ENCODE assay signal across 23 cellular contexts in genomic region chr19:57374179-57374578, GRCh38. TPM values are rescaled to one million over a fixed set of nuclear protein-coding genes. Genes with fewer than 3 reads are reported as not detected.
DNase-seq lines count a peak whose midpoint lies in the region; ATAC-seq, FAIRE-seq and TF ChIP-seq lines count a peak whose summit lies in the region.
"Had no signal": no experiment of that assay in that cellular context is flagged by ENCODE, and none has a peak within 500 bp of the region (broad histone marks: within the 10 kb centered on the region; RNA-seq: fewer than 3 reads in every experiment).

No MANE protein-coding gene starts in this region.

- ATAC-seq in A549 (no peak), HG02981 (IDR thresholded peaks at IDR 0.05; ENCODE audit: unreplicated experiment) (no peak)
- ATAC-seq: CD8-positive, alpha-beta T cell had no signal

- no peak overlapping the region for H3K27ac Mint-ChIP-seq in endodermal cell
- H3K27ac Mint-ChIP-seq: B cell; CD4-positive, alpha-beta T cell; CD8-positive, alpha-beta T cell had no signal

- no peak for FAIRE-seq in A549 (lab: Jason Lieb, UNC)
- FAIRE-seq: A204.1, D721Med, G401.6, GM12891, GM19239 had no signal

- 50% methylated on average over 6 of the region's 6 CpGs for WGBS in A549 (ENCODE audit: missing lambda C conversion rate)
- WGBS in endodermal cell (ENCODE audit: insufficient coverage in 1 of 2, insufficient read length in 1 of 2), 2 experiments = 91 to 93% methylated on average over 4 to 6 of the region's 6 CpGs

- no peak for TF ChIP-seq POLR2A in A549 (IDR thresholded peaks at IDR 0.05; ENCODE audit: low read length)

- H3K9me3 ChIP-seq in A549 (peaks cover 77% of the 10 kb centered on the region), HEK293 (ENCODE audit: control insufficient read depth, insufficient read depth, low read depth, low read length) (peaks cover 6% of the 10 kb centered on the region; the same call in 1 of the 2 replicates), endodermal cell (ENCODE audit: control insufficient read depth, low read length) (peaks cover 54% of the 10 kb centered on the region)

- CTCF ChIA-PET in A549 (lab: Yijun Ruan, JAX) (no interaction called here), HEK293 (lab: Yijun Ruan, JAX) (no interaction called here)

- H3K4me3 ChIP-seq in A549 (no peak overlapping the region), HEK293 (ENCODE audit: low read depth, low read length) (no peak overlapping the region), endodermal cell (ENCODE audit: low read length) (peak overlapping the region; percentile 23)

- POLR2A ChIA-PET in A549 (lab: Yijun Ruan, JAX) = no interaction called here
- POLR2A ChIA-PET in HEK293 (lab: Yijun Ruan, JAX) = no interaction called here

- H3K36me3 ChIP-seq in HEK293 (ENCODE audit: control insufficient read depth in 2 of 2, insufficient read depth in 1 of 2, low read length in 2 of 2) = peaks cover 14 to 68% of the 10 kb centered on the region in 2 experiments
- H3K36me3 ChIP-seq in endodermal cell (ENCODE audit: control insufficient read depth, insufficient read depth, low read length) = peaks cover 51% of the 10 kb centered on the region

- no peak overlapping the region for H3K9ac ChIP-seq in endodermal cell (ENCODE audit: extremely low read depth, low read length, poor library complexity, severe bottlenecking)
- H3K9ac ChIP-seq: BLaER1 treated with 17β-estradiol and CSF1 and Interleukin-3, amounts not matched to agents 10 nM and 100 nM had no signal

- H3K27me3 ChIP-seq in endodermal cell (ENCODE audit: control insufficient read depth, insufficient read depth, low read length, poor library complexity, severe bottlenecking) = no peaks in the 10 kb centered on the region
- H3K27me3 ChIP-seq: BLaER1 treated with 17β-estradiol and CSF1 and Interleukin-3, amounts not matched to agents 10 nM and 100 nM had no signal

- no peaks in the 10 kb centered on the region for H3K27me3 Mint-ChIP-seq in endodermal cell (ENCODE audit: insufficient read depth)
- H3K27me3 Mint-ChIP-seq: B cell; CD4-positive, alpha-beta T cell had no signal

- no peak overlapping the region for H3K4me3 Mint-ChIP-seq in endodermal cell
- H3K4me3 Mint-ChIP-seq: B cell; CD4-positive, alpha-beta T cell; CD8-positive, alpha-beta T cell had no signal

- peaks cover 68% of the 10 kb centered on the region for H3K9me3 Mint-ChIP-seq in endodermal cell

- TF ChIP-seq RAD21 in A549 (conservative IDR thresholded peaks at IDR 0.05 in 1 of 2, IDR thresholded peaks at IDR 0.05 in 1 of 2) = no peak

- no peaks in the 10 kb centered on the region for H3K4me1 Mint-ChIP-seq in endodermal cell
- H3K4me1 Mint-ChIP-seq: B cell had no signal

- TF ChIP-seq EP300 in A549 (IDR thresholded peaks at IDR 0.05) = no peak

- H3K36me3 Mint-ChIP-seq in endodermal cell (ENCODE audit: low read depth) = peaks cover 92% of the 10 kb centered on the region

- H3K4me2 ChIP-seq in A549 = no peak overlapping the region
- H3K4me2 ChIP-seq: BLaER1 treated with 17β-estradiol and CSF1 and Interleukin-3, amounts not matched to agents 10 nM and 100 nM had no signal

- no peaks in the 10 kb centered on the region for H3K4me1 ChIP-seq in A549
- no peaks in the 10 kb centered on the region for H3K4me1 ChIP-seq in HEK293 (ENCODE audit: control insufficient read depth, insufficient read depth, low read length)
- H3K4me1 ChIP-seq in endodermal cell (ENCODE audit: control insufficient read depth, insufficient read depth, low read length) = no peaks in the 10 kb centered on the region
- H3K4me1 ChIP-seq: BLaER1 treated with 17β-estradiol and CSF1 and Interleukin-3, amounts not matched to agents 10 nM and 100 nM; Caco-2 had no signal

- TF ChIP-seq CTCF in A549 (IDR thresholded peaks at IDR 0.05) (no peak), HEK293 (tag by site-specific recombination; IDR thresholded peaks at IDR 0.05) (no peak), endodermal cell (conservative IDR thresholded peaks at IDR 0.05) (no peak)

- no peak for DNase-seq in A549 (ENCODE audit: low read depth in 1 of 2, low spot score in 1 of 2)
- DNase-seq in endodermal cell = no peak
- DNase-seq in mesenteric fat pad (ENCODE audit: low spot score) = peak; percentile 59
- no peak for DNase-seq in activated T-cell treated with anti-CD3 and anti-CD28 coated beads, Interleukin-2, amount 50 U/mL, for 48 hours
- DNase-seq in globus pallidus (ENCODE audit: low spot score) = no peak
- DNase-seq: 8988T; AML-193; Caco-2; Calu3; CD4-positive, alpha-beta T cell; CD8-positive, alpha-beta T cell; DMS79 treated with DMSO at 0.1 percent for 48 hours; GF-D8 had no signal

- H3K27ac ChIP-seq in A549 (no peak overlapping the region), HEK293 (ENCODE audit: extremely low read depth, low read depth, low read length) (no peak overlapping the region), endodermal cell (ENCODE audit: low read depth, low read length) (no peak overlapping the region)
- H3K27ac ChIP-seq: BLaER1 treated with 17β-estradiol and CSF1 and Interleukin-3, amounts not matched to agents 10 nM and 100 nM; C4-2B had no signal

TF ChIP-seq in A549, 52 proteins besides CTCF, POLR2A, EP300 and RAD21:
- TF ChIP-seq RNF2 (IDR thresholded peaks at IDR 0.05; ENCODE audit: borderline replicate concordance, low read depth) (no peak), ZFP36 (IDR thresholded peaks at IDR 0.05; ENCODE audit: borderline replicate concordance, partially characterized antibody) (peak; percentile 86)

TF ChIP-seq in HEK293, 187 proteins besides CTCF, POLR2A, EP300 and RAD21:
- TF ChIP-seq ZNF169 (tag by site-specific recombination; IDR thresholded peaks at IDR 0.05) (no peak), ZNF585B (tag by site-specific recombination; IDR thresholded peaks at IDR 0.05) (peak; percentile 95), ZNF768 (tag by site-specific recombination; IDR thresholded peaks at IDR 0.05) (no peak)

RNA-seq across cellular contexts. Expression of gene TRAPPC2B, which starts 10.8 kb away (rescaled TPM):
- polyA plus RNA-seq in A549 (2011; rRNA removed) (25.1 and 27.8 TPM in 2 replicates), A549 (2017; fragmentation: RNase III; extraction: RNeasy Plus Mini Kit Qiagen cat#74134 plus additional on column Dnase treatment) (12.2 to 15.7 TPM (median 14.5 TPM) in 3 replicates)
- 12.2 and 12.4 TPM in 2 replicates for polyA plus RNA-seq in A549 (2012; cell fraction: cytosol; rRNA removed)
- 6.4 and 9.2 TPM in 2 replicates for polyA plus RNA-seq in A549 (2012; cell fraction: nucleus; rRNA removed)
- polyA minus RNA-seq in A549 (2011; rRNA and poly(A)+ RNA removed) = 7.9 and 10.6 TPM in 2 replicates
- total RNA-seq in endodermal cell (1 to 10 TPM; 9.2 to 9.5 TPM), mesenteric fat pad (10.3 TPM)
- 19.2 TPM for polyA plus RNA-seq in endodermal cell (2013, experiment 1 of 2)
- 20.4 TPM for polyA plus RNA-seq in endodermal cell (2013, experiment 2 of 2)

RNA-seq across cellular contexts. Expression of gene ZNF547, which starts 10.8 kb away (rescaled TPM):
- 2.9 TPM in 2 replicates for polyA plus RNA-seq in A549 (2011; rRNA removed)
- 0.36 and 0.52 TPM in 2 replicates for polyA plus RNA-seq in A549 (2012; cell fraction: cytosol; rRNA removed)
- polyA plus RNA-seq in A549 (2012; cell fraction: nucleus; rRNA removed) = 0.73 and 1.0 TPM in 2 replicates
- polyA plus RNA-seq in A549 (2017; fragmentation: RNase III; extraction: RNeasy Plus Mini Kit Qiagen cat#74134 plus additional on column Dnase treatment) = 1.7 to 2.1 TPM (median 2.0 TPM) in 3 replicates
- polyA minus RNA-seq in A549 (2011; rRNA and poly(A)+ RNA removed) = 3.4 and 10.5 TPM in 2 replicates
- total RNA-seq in endodermal cell = 1 to 10 TPM; 1.5 to 3.5 TPM
- polyA plus RNA-seq in endodermal cell (2013, experiment 1 of 2) = 3.0 TPM
- polyA plus RNA-seq in endodermal cell (2013, experiment 2 of 2) = 2.1 TPM
- 2.2 TPM for total RNA-seq in mesenteric fat pad

RNA-seq across cellular contexts. Expression of gene ZNF548, which starts 15.5 kb away (rescaled TPM):
- polyA plus RNA-seq in A549 (2011; rRNA removed) (9.6 and 11.3 TPM in 2 replicates), A549 (2017; fragmentation: RNase III; extraction: RNeasy Plus Mini Kit Qiagen cat#74134 plus additional on column Dnase treatment) (6.4 to 8.4 TPM (median 7.4 TPM) in 3 replicates)
- 3.4 and 5.1 TPM in 2 replicates for polyA plus RNA-seq in A549 (2012; cell fraction: cytosol; rRNA removed)
- 4.7 and 11.0 TPM in 2 replicates for polyA plus RNA-seq in A549 (2012; cell fraction: nucleus; rRNA removed)
- 18.7 and 24.9 TPM in 2 replicates for polyA minus RNA-seq in A549 (2011; rRNA and poly(A)+ RNA removed)
- total RNA-seq in endodermal cell (10 to 100 TPM; 15.2 to 15.5 TPM), mesenteric fat pad (13.9 TPM)
- 15.2 TPM for polyA plus RNA-seq in endodermal cell (2013, experiment 1 of 2)
- 13.7 TPM for polyA plus RNA-seq in endodermal cell (2013, experiment 2 of 2)

RNA-seq across cellular contexts. Expression of gene ZNF304, which starts 23.1 kb away (rescaled TPM):
- 4.8 and 5.5 TPM in 2 replicates for polyA plus RNA-seq in A549 (2011; rRNA removed)
- polyA plus RNA-seq in A549 (2012; cell fraction: cytosol; rRNA removed) = 0.94 and 1.3 TPM in 2 replicates
- polyA plus RNA-seq in A549 (2012; cell fraction: nucleus; rRNA removed) = 0.91 and 1.3 TPM in 2 replicates
- 2.1 to 2.3 TPM (median 2.3 TPM) in 3 replicates for polyA plus RNA-seq in A549 (2017; fragmentation: RNase III; extraction: RNeasy Plus Mini Kit Qiagen cat#74134 plus additional on column Dnase treatment)
- 9.0 and 10.3 TPM in 2 replicates for polyA minus RNA-seq in A549 (2011; rRNA and poly(A)+ RNA removed)
- 10 to 100 TPM; 11.6 to 12.3 TPM for total RNA-seq in endodermal cell
- polyA plus RNA-seq in endodermal cell (2013, experiment 1 of 2) = 9.9 TPM
- 8.4 TPM for polyA plus RNA-seq in endodermal cell (2013, experiment 2 of 2)
- 7.4 TPM for total RNA-seq in mesenteric fat pad

RNA-seq across cellular contexts. Expression of gene ZNF17, which starts 36.8 kb away (rescaled TPM):
- 6.4 and 6.8 TPM in 2 replicates for polyA plus RNA-seq in A549 (2011; rRNA removed)
- polyA plus RNA-seq in A549 (2012; cell fraction: cytosol; rRNA removed) = 3.4 and 3.7 TPM in 2 replicates
- 2.6 and 2.7 TPM in 2 replicates for polyA plus RNA-seq in A549 (2012; cell fraction: nucleus; rRNA removed)
- 3.8 to 4.1 TPM (median 4.0 TPM) in 3 replicates for polyA plus RNA-seq in A549 (2017; fragmentation: RNase III; extraction: RNeasy Plus Mini Kit Qiagen cat#74134 plus additional on column Dnase treatment)
- 17.6 and 32.9 TPM in 2 replicates for polyA minus RNA-seq in A549 (2011; rRNA and poly(A)+ RNA removed)
- total RNA-seq in endodermal cell = 1 to 10 TPM; 7.6 to 9.2 TPM
- 6.6 TPM for polyA plus RNA-seq in endodermal cell (2013, experiment 1 of 2)
- polyA plus RNA-seq in endodermal cell (2013, experiment 2 of 2) = 5.7 TPM
- total RNA-seq in mesenteric fat pad = 8.6 TPM
